ENCODE assay signal across 12 cellular contexts in genomic region chr6:146472918-146473317, GRCh38.
DNase-seq lines count a peak whose midpoint lies in the region; ATAC-seq and TF ChIP-seq lines count a peak whose summit lies in the region.
"Had no signal": no experiment of that assay in that cellular context is flagged by ENCODE, and none has a peak within 500 bp of the region (broad histone marks: within the 10 kb centered on the region; RNA-seq: fewer than 3 reads in every experiment).

No MANE protein-coding gene starts in this region.

- H3K4me3 ChIP-seq in Loucy (ENCODE audit: low read length, poor library complexity, severe bottlenecking) (no peak overlapping the region), trophoblast cell (ENCODE audit: low read depth, low read length) (no peak overlapping the region), A673 (ENCODE audit: low read depth, low read length, poor library complexity, severe bottlenecking) (no peak overlapping the region)

- no peak overlapping the region for H2BK12ac ChIP-seq in trophoblast cell (ENCODE audit: low read length)

- H3K9me2 ChIP-seq in Loucy (replicated peaks; ENCODE audit: low read depth, low read length), result no peaks in the 10 kb centered on the region

- DNase-seq in endothelial cell (ENCODE audit: low spot score) (peak; percentile 4), iPS-NIHi11 (ENCODE audit: low spot score) (peak; percentile 16), trophoblast cell (no peak), A673 (ENCODE audit: low spot score) (no peak)
- DNase-seq in activated effector memory CD4-positive, alpha-beta T cell treated with anti-CD3 and anti-CD28 coated beads, Interleukin-2, amount 50 U/mL, for 16 hours, result no peak
- DNase-seq: BE2C; CD4-positive, alpha-beta memory T cell; DMS79 had no signal

- intact Hi-C loops in A673 (cut with micrococcal nuclease; ENCODE audit: unreplicated experiment), result no loop called here

- no peaks in the 10 kb centered on the region for H3K36me3 Mint-ChIP-seq in endothelial cell (ENCODE audit: low read depth, unreplicated experiment)
- H3K36me3 Mint-ChIP-seq: CD4-positive, alpha-beta memory T cell had no signal

- WGBS in trophoblast cell (ENCODE audit: extremely low coverage, insufficient coverage, insufficient read length), result no CpG with 5 or more reads among the region's 3 CpGs

- no peaks in the 10 kb centered on the region for H3K27me3 Mint-ChIP-seq in endothelial cell (ENCODE audit: unreplicated experiment)
- H3K27me3 Mint-ChIP-seq: CD4-positive, alpha-beta memory T cell had no signal

- H3K4me1 ChIP-seq in Loucy (ENCODE audit: insufficient read depth, low read length, poor library complexity, severe bottlenecking) (no peaks in the 10 kb centered on the region), trophoblast cell (ENCODE audit: control insufficient read depth in 1 of 2, insufficient read depth in 2 of 2, low read length in 2 of 2) (no peaks in the 10 kb centered on the region), A673 (ENCODE audit: insufficient read depth, low read length, poor library complexity, severe bottlenecking) (no peaks in the 10 kb centered on the region)
- H3K4me1 ChIP-seq: BE2C had no signal

- H3F3A ChIP-seq in Loucy (ENCODE audit: low read depth), result no peaks in the 10 kb centered on the region

- H3K27ac Mint-ChIP-seq in endothelial cell (ENCODE audit: unreplicated experiment), result peak overlapping the region; percentile 32

- H3K27ac ChIP-seq in trophoblast cell (ENCODE audit: low read depth, low read length) (no peak overlapping the region), A673 (ENCODE audit: low read depth, low read length, poor library complexity, severe bottlenecking) (no peak overlapping the region)
- H3K27ac ChIP-seq: C4-2B had no signal

- no peak overlapping the region for H3K14ac ChIP-seq in trophoblast cell (ENCODE audit: low read length)

- peaks cover 6% of the 10 kb centered on the region for H3K4me1 Mint-ChIP-seq in endothelial cell (ENCODE audit: unreplicated experiment)
- H3K4me1 Mint-ChIP-seq: CD4-positive, alpha-beta memory T cell had no signal

- no peak overlapping the region for H4K91ac ChIP-seq in trophoblast cell (ENCODE audit: low read depth, low read length)

- TF ChIP-seq CTCF in Loucy (conservative IDR thresholded peaks at IDR 0.05; ENCODE audit: low read length) (no peak), endothelial cell (IDR thresholded peaks at IDR 0.05; ENCODE audit: unreplicated experiment) (no peak), A673 (conservative IDR thresholded peaks at IDR 0.05; ENCODE audit: low read depth, low read length) (no peak)

- CTCF ChIA-PET in A673 (lab: Charles Lee), result no interaction called here

- H3K79me2 ChIP-seq in Loucy (ENCODE audit: insufficient read depth, low read length) (no peaks in the 10 kb centered on the region), trophoblast cell (ENCODE audit: control insufficient read depth, insufficient read depth, low read length, poor library complexity) (no peaks in the 10 kb centered on the region)

- peak overlapping the region; percentile 36; the same call in 1 of the 2 replicates for H2AFZ ChIP-seq in Loucy (ENCODE audit: low read length)
- H2AFZ ChIP-seq in trophoblast cell (ENCODE audit: insufficient read depth, low read length, poor library complexity), result no peak overlapping the region

- H3K4me2 ChIP-seq in Loucy (ENCODE audit: low read depth, low read length, poor library complexity, severe bottlenecking) (no peak overlapping the region), trophoblast cell (ENCODE audit: low read length) (no peak overlapping the region)

- H3K27me3 ChIP-seq in Loucy (ENCODE audit: insufficient read depth, low read length, poor library complexity, severe bottlenecking) (no peaks in the 10 kb centered on the region), trophoblast cell (ENCODE audit: insufficient read depth, low read length) (no peaks in the 10 kb centered on the region), A673 (replicated peaks; ENCODE audit: insufficient read depth, low read depth, low read length, poor library complexity) (no peaks in the 10 kb centered on the region)
- H3K27me3 ChIP-seq: BE2C had no signal

- H3K79me1 ChIP-seq in trophoblast cell (ENCODE audit: low read length), result no peaks in the 10 kb centered on the region

- no peak overlapping the region for H2AK5ac ChIP-seq in trophoblast cell (ENCODE audit: low read length)

- no peak overlapping the region for H3K23ac ChIP-seq in trophoblast cell (ENCODE audit: low read length)

- H3K18ac ChIP-seq in trophoblast cell (ENCODE audit: low read length), result no peak overlapping the region

- BruUV-seq in A673 (replicated peaks; lab: Mats Ljungman, UMichigan), result no TSS peak

- no peaks in the 10 kb centered on the region for H3K9me3 Mint-ChIP-seq in endothelial cell (ENCODE audit: unreplicated experiment)

- no peak overlapping the region for H2BK5ac ChIP-seq in trophoblast cell (ENCODE audit: low read depth, low read length, poor library complexity)

- H3K36me3 ChIP-seq in Loucy (ENCODE audit: insufficient read depth, low read length) (no peaks in the 10 kb centered on the region), trophoblast cell (ENCODE audit: control insufficient read depth in 1 of 2, insufficient read depth in 2 of 2, low read length in 2 of 2) (no peaks in the 10 kb centered on the region), A673 (ENCODE audit: insufficient read depth, low read length, poor library complexity, severe bottlenecking) (no peaks in the 10 kb centered on the region)
- H3K36me3 ChIP-seq: BE2C had no signal

- H4K8ac ChIP-seq in trophoblast cell (ENCODE audit: low read depth, low read length), result peak overlapping the region; percentile 28

- H3K9ac ChIP-seq in Loucy (ENCODE audit: low read depth, low read length, poor library complexity, severe bottlenecking) (no peak overlapping the region), trophoblast cell (ENCODE audit: low read length) (no peak overlapping the region)

- H3K9me3 ChIP-seq in Loucy (ENCODE audit: insufficient read depth, low read depth, low read length) (no peaks in the 10 kb centered on the region), trophoblast cell (ENCODE audit: insufficient read depth, low read depth, low read length) (no peaks in the 10 kb centered on the region), A673 (ENCODE audit: low read depth, low read length, poor library complexity, severe bottlenecking) (no peaks in the 10 kb centered on the region)
- H3K9me3 ChIP-seq: BE2C had no signal

- ATAC-seq in HG03432 (IDR thresholded peaks at IDR 0.05; ENCODE audit: unreplicated experiment), result no peak
- ATAC-seq: HCT116 had no signal

- H3K4me3 Mint-ChIP-seq in endothelial cell (ENCODE audit: unreplicated experiment), result no peak overlapping the region
- H3K4me3 Mint-ChIP-seq: CD4-positive, alpha-beta memory T cell had no signal

- no peak overlapping the region for H2BK120ac ChIP-seq in trophoblast cell (ENCODE audit: insufficient read depth, low read length, poor library complexity)

- no peak overlapping the region for H4K12ac ChIP-seq in trophoblast cell (ENCODE audit: low read depth, low read length)

- POLR2A ChIA-PET in A673 (lab: Charles Lee; ENCODE audit: low non-redundant PET), result interaction anchor here (0.6 kb wide), 1 partner anchor 83 kb away, joined by 3 read pairs; no protein-coding TSS in a partner anchor

- no peak overlapping the region for H3K4ac ChIP-seq in trophoblast cell (ENCODE audit: low read depth, low read length)

- no peaks in the 10 kb centered on the region for H4K20me1 ChIP-seq in Loucy (ENCODE audit: insufficient read depth, low read length, poor library complexity, severe bottlenecking)

Comparison
In these comparisons a context has a peak if more than half of its experiments do, and no peak if none do; other contexts are left out.
1. DNase-seq: peak in endothelial cell (single experiment) and iPS-NIHi11 (single experiment); none in trophoblast cell (0 of 2), A673 (single experiment) and activated effector memory CD4-positive, alpha-beta T cell treated with anti-CD3 and anti-CD28 coated beads, Interleukin-2, amount 50 U/mL, for 16 hours (single experiment).